Comparison of ENCODE assay signal across 2 cellular contexts in the genomic region with DNA sequence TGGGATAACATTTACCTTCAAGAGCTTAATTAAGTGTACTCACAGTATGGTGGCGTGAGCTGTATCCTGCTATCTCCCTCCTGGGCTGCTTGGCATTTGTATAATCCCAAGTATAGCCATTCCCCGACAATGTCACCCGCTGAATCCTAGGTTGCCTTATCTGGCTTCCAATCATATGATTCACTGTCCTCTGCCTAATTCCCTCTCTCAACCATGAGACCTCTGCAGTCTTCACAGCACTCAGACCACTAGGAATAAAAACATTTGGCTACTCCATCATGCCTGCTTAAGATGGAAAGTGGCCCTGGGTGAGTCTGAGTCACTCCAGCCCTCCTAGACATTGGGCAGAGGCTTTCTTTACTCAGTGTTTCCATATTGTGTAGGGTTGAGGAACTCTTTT.
TF ChIP-seq lines count a peak whose summit lies in the region.

No MANE protein-coding gene starts in this region.

TF ChIP-seq in GM23338, 12 proteins besides CTCF, POLR2A, EP300 and RAD21 (continues in another document):
- TF ChIP-seq, protein P1, sequence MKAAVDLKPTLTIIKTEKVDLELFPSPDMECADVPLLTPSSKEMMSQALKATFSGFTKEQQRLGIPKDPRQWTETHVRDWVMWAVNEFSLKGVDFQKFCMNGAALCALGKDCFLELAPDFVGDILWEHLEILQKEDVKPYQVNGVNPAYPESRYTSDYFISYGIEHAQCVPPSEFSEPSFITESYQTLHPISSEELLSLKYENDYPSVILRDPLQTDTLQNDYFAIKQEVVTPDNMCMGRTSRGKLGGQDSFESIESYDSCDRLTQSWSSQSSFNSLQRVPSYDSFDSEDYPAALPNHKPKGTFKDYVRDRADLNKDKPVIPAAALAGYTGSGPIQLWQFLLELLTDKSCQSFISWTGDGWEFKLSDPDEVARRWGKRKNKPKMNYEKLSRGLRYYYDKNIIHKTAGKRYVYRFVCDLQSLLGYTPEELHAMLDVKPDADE (IDR thresholded peaks at IDR 0.05): no peak
- TF ChIP-seq, protein P2, sequence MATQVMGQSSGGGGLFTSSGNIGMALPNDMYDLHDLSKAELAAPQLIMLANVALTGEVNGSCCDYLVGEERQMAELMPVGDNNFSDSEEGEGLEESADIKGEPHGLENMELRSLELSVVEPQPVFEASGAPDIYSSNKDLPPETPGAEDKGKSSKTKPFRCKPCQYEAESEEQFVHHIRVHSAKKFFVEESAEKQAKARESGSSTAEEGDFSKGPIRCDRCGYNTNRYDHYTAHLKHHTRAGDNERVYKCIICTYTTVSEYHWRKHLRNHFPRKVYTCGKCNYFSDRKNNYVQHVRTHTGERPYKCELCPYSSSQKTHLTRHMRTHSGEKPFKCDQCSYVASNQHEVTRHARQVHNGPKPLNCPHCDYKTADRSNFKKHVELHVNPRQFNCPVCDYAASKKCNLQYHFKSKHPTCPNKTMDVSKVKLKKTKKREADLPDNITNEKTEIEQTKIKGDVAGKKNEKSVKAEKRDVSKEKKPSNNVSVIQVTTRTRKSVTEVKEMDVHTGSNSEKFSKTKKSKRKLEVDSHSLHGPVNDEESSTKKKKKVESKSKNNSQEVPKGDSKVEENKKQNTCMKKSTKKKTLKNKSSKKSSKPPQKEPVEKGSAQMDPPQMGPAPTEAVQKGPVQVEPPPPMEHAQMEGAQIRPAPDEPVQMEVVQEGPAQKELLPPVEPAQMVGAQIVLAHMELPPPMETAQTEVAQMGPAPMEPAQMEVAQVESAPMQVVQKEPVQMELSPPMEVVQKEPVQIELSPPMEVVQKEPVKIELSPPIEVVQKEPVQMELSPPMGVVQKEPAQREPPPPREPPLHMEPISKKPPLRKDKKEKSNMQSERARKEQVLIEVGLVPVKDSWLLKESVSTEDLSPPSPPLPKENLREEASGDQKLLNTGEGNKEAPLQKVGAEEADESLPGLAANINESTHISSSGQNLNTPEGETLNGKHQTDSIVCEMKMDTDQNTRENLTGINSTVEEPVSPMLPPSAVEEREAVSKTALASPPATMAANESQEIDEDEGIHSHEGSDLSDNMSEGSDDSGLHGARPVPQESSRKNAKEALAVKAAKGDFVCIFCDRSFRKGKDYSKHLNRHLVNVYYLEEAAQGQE (IDR thresholded peaks at IDR 0.05; ENCODE audit: unreplicated experiment): no peak
- TF ChIP-seq, protein P3, sequence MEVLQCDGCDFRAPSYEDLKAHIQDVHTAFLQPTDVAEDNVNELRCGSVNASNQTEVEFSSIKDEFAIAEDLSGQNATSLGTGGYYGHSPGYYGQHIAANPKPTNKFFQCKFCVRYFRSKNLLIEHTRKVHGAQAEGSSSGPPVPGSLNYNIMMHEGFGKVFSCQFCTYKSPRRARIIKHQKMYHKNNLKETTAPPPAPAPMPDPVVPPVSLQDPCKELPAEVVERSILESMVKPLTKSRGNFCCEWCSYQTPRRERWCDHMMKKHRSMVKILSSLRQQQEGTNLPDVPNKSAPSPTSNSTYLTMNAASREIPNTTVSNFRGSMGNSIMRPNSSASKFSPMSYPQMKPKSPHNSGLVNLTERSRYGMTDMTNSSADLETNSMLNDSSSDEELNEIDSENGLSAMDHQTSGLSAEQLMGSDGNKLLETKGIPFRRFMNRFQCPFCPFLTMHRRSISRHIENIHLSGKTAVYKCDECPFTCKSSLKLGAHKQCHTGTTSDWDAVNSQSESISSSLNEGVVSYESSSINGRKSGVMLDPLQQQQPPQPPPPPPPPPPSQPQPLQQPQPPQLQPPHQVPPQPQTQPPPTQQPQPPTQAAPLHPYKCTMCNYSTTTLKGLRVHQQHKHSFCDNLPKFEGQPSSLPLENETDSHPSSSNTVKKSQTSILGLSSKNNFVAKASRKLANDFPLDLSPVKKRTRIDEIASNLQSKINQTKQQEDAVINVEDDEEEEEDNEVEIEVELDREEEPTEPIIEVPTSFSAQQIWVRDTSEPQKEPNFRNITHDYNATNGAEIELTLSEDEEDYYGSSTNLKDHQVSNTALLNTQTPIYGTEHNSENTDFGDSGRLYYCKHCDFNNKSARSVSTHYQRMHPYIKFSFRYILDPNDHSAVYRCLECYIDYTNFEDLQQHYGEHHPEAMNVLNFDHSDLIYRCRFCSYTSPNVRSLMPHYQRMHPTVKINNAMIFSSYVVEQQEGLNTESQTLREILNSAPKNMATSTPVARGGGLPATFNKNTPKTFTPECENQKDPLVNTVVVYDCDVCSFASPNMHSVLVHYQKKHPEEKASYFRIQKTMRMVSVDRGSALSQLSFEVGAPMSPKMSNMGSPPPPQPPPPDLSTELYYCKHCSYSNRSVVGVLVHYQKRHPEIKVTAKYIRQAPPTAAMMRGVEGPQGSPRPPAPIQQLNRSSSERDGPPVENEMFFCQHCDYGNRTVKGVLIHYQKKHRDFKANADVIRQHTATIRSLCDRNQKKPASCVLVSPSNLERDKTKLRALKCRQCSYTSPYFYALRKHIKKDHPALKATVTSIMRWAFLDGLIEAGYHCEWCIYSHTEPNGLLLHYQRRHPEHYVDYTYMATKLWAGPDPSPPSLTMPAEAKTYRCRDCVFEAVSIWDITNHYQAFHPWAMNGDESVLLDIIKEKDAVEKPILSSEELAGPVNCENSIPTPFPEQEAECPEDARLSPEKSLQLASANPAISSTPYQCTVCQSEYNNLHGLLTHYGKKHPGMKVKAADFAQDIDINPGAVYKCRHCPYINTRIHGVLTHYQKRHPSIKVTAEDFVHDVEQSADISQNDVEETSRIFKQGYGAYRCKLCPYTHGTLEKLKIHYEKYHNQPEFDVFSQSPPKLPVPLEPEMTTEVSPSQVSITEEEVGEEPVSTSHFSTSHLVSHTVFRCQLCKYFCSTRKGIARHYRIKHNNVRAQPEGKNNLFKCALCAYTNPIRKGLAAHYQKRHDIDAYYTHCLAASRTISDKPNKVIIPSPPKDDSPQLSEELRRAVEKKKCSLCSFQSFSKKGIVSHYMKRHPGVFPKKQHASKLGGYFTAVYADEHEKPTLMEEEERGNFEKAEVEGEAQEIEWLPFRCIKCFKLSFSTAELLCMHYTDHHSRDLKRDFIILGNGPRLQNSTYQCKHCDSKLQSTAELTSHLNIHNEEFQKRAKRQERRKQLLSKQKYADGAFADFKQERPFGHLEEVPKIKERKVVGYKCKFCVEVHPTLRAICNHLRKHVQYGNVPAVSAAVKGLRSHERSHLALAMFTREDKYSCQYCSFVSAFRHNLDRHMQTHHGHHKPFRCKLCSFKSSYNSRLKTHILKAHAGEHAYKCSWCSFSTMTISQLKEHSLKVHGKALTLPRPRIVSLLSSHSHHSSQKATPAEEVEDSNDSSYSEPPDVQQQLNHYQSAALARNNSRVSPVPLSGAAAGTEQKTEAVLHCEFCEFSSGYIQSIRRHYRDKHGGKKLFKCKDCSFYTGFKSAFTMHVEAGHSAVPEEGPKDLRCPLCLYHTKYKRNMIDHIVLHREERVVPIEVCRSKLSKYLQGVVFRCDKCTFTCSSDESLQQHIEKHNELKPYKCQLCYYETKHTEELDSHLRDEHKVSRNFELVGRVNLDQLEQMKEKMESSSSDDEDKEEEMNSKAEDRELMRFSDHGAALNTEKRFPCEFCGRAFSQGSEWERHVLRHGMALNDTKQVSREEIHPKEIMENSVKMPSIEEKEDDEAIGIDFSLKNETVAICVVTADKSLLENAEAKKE (CRISPR knock-in tag; IDR thresholded peaks at IDR 0.05): no peak
- TF ChIP-seq ZNF114 (CRISPR knock-in tag; IDR thresholded peaks at IDR 0.05) (no peak), EZH2 (IDR thresholded peaks at IDR 0.05; ENCODE audit: low read depth, unreplicated experiment) (no peak), NANOG (IDR thresholded peaks at IDR 0.05; ENCODE audit: borderline replicate concordance) (no peak), POLR2AphosphoS5 (IDR thresholded peaks at IDR 0.05; ENCODE audit: low read depth) (no peak), STAT1 (IDR thresholded peaks at IDR 0.05; ENCODE audit: unreplicated experiment) (no peak), ZNF331 (CRISPR knock-in tag; IDR thresholded peaks at IDR 0.05; ENCODE audit: low read depth) (no peak), EZH2phosphoT487 (IDR thresholded peaks at IDR 0.05; ENCODE audit: unreplicated experiment) (no peak)

TF ChIP-seq in H1, 55 proteins besides CTCF, POLR2A, EP300 and RAD21:
- TF ChIP-seq, protein P4, sequence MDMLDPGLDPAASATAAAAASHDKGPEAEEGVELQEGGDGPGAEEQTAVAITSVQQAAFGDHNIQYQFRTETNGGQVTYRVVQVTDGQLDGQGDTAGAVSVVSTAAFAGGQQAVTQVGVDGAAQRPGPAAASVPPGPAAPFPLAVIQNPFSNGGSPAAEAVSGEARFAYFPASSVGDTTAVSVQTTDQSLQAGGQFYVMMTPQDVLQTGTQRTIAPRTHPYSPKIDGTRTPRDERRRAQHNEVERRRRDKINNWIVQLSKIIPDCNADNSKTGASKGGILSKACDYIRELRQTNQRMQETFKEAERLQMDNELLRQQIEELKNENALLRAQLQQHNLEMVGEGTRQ (IDR thresholded peaks at IDR 0.05; ENCODE audit: low read length): no peak
- no peak for TF ChIP-seq ZNF274 (IDR thresholded peaks at IDR 0.05; ENCODE audit: borderline replicate concordance, extremely low read depth, low read length)
- no peak for TF ChIP-seq SIX5 (IDR thresholded peaks at IDR 0.05; ENCODE audit: low read depth, low read length)
- no peak for TF ChIP-seq FOSL1 (IDR thresholded peaks at IDR 0.05; ENCODE audit: insufficient read depth, low read depth, low read length)
- no peak for TF ChIP-seq TBP (IDR thresholded peaks at IDR 0.05; ENCODE audit: low read depth, low read length)
- TF ChIP-seq TAF7 (optimal IDR thresholded peaks at IDR 0.05; ENCODE audit: borderline replicate concordance, low read depth, low read length): no peak
- TF ChIP-seq, protein P5, sequence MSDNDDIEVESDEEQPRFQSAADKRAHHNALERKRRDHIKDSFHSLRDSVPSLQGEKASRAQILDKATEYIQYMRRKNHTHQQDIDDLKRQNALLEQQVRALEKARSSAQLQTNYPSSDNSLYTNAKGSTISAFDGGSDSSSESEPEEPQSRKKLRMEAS (IDR thresholded peaks at IDR 0.05): no peak
- no peak for TF ChIP-seq SUZ12 (IDR thresholded peaks at IDR 0.05; ENCODE audit: low read length)
- TF ChIP-seq, protein P6, sequence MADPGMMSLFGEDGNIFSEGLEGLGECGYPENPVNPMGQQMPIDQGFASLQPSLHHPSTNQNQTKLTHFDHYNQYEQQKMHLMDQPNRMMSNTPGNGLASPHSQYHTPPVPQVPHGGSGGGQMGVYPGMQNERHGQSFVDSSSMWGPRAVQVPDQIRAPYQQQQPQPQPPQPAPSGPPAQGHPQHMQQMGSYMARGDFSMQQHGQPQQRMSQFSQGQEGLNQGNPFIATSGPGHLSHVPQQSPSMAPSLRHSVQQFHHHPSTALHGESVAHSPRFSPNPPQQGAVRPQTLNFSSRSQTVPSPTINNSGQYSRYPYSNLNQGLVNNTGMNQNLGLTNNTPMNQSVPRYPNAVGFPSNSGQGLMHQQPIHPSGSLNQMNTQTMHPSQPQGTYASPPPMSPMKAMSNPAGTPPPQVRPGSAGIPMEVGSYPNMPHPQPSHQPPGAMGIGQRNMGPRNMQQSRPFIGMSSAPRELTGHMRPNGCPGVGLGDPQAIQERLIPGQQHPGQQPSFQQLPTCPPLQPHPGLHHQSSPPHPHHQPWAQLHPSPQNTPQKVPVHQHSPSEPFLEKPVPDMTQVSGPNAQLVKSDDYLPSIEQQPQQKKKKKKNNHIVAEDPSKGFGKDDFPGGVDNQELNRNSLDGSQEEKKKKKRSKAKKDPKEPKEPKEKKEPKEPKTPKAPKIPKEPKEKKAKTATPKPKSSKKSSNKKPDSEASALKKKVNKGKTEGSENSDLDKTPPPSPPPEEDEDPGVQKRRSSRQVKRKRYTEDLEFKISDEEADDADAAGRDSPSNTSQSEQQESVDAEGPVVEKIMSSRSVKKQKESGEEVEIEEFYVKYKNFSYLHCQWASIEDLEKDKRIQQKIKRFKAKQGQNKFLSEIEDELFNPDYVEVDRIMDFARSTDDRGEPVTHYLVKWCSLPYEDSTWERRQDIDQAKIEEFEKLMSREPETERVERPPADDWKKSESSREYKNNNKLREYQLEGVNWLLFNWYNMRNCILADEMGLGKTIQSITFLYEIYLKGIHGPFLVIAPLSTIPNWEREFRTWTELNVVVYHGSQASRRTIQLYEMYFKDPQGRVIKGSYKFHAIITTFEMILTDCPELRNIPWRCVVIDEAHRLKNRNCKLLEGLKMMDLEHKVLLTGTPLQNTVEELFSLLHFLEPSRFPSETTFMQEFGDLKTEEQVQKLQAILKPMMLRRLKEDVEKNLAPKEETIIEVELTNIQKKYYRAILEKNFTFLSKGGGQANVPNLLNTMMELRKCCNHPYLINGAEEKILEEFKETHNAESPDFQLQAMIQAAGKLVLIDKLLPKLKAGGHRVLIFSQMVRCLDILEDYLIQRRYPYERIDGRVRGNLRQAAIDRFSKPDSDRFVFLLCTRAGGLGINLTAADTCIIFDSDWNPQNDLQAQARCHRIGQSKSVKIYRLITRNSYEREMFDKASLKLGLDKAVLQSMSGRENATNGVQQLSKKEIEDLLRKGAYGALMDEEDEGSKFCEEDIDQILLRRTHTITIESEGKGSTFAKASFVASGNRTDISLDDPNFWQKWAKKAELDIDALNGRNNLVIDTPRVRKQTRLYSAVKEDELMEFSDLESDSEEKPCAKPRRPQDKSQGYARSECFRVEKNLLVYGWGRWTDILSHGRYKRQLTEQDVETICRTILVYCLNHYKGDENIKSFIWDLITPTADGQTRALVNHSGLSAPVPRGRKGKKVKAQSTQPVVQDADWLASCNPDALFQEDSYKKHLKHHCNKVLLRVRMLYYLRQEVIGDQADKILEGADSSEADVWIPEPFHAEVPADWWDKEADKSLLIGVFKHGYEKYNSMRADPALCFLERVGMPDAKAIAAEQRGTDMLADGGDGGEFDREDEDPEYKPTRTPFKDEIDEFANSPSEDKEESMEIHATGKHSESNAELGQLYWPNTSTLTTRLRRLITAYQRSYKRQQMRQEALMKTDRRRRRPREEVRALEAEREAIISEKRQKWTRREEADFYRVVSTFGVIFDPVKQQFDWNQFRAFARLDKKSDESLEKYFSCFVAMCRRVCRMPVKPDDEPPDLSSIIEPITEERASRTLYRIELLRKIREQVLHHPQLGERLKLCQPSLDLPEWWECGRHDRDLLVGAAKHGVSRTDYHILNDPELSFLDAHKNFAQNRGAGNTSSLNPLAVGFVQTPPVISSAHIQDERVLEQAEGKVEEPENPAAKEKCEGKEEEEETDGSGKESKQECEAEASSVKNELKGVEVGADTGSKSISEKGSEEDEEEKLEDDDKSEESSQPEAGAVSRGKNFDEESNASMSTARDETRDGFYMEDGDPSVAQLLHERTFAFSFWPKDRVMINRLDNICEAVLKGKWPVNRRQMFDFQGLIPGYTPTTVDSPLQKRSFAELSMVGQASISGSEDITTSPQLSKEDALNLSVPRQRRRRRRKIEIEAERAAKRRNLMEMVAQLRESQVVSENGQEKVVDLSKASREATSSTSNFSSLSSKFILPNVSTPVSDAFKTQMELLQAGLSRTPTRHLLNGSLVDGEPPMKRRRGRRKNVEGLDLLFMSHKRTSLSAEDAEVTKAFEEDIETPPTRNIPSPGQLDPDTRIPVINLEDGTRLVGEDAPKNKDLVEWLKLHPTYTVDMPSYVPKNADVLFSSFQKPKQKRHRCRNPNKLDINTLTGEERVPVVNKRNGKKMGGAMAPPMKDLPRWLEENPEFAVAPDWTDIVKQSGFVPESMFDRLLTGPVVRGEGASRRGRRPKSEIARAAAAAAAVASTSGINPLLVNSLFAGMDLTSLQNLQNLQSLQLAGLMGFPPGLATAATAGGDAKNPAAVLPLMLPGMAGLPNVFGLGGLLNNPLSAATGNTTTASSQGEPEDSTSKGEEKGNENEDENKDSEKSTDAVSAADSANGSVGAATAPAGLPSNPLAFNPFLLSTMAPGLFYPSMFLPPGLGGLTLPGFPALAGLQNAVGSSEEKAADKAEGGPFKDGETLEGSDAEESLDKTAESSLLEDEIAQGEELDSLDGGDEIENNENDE (IDR thresholded peaks at IDR 0.05; ENCODE audit: insufficient replicate concordance, low read length): no peak
- no peak for TF ChIP-seq SIN3A (conservative IDR thresholded peaks at IDR 0.05 in 1 of 2, IDR thresholded peaks at IDR 0.05 in 1 of 2; ENCODE audit: low read depth in 1 of 2, low read length in 2 of 2)
